Comparison of ENCODE assay signal across 20 cellular contexts in genomic region chr7:2005746-2006145, GRCh38.
DNase-seq lines count a peak whose midpoint lies in the region; ATAC-seq and TF ChIP-seq lines count a peak whose summit lies in the region.
"Had no signal": no experiment of that assay in that cellular context is flagged by ENCODE, and none has a peak within 500 bp of the region (broad histone marks: within the 10 kb centered on the region; RNA-seq: fewer than 3 reads in every experiment).

No MANE protein-coding gene starts in this region.

- TF ChIP-seq CTCF in OCI-LY1 (IDR thresholded peaks at IDR 0.05; ENCODE audit: low read length) (no peak), left lung (IDR thresholded peaks at IDR 0.05) (no peak), esophagus muscularis mucosa (IDR thresholded peaks at IDR 0.05) (no peak)

- WGBS in esophagus muscularis mucosa: 93% methylated on average over 9 of the region's 9 CpGs

- ATAC-seq in left lung: no peak
- ATAC-seq in stimulated activated effector memory CD8-positive, alpha-beta T cell treated with anti-CD3 and anti-CD28 coated beads, Interleukin-12 subunit alpha, Interleukin-12 subunit beta, amount 100 ng/mL, for 72 hours: no peak
- ATAC-seq in HG02678 (IDR thresholded peaks at IDR 0.05; ENCODE audit: unreplicated experiment): no peak
- ATAC-seq: activated CD8-positive, alpha-beta T cell treated with anti-CD3 and anti-CD28 coated beads, Interleukin-2, amount 10 ng/mL, durations not matched to agents 7 days and 5 days; PC-3 had no signal

- intact Hi-C loops in left lung (cut with DNase I) (no loop called here), esophagus muscularis mucosa (cut with DNase I) (no loop called here)

- no peaks in the 10 kb centered on the region for H4K20me1 ChIP-seq in OCI-LY1 (ENCODE audit: insufficient read depth, low read length)

- H3K4me3 ChIP-seq in OCI-LY1 (ENCODE audit: low read depth, low read length, poor library complexity, severe bottlenecking) (no peak overlapping the region), left lung (no peak overlapping the region), esophagus muscularis mucosa (no peak overlapping the region)
- H3K4me3 ChIP-seq: thoracic aorta had no signal

- no peaks in the 10 kb centered on the region for H3K36me3 Mint-ChIP-seq in stimulated activated effector memory CD8-positive, alpha-beta T cell treated with anti-CD3 and anti-CD28 coated beads, Interleukin-12 subunit alpha, Interleukin-12 subunit beta, amount 100 ng/mL, for 72 hours

- no peak overlapping the region for H3K9ac ChIP-seq in OCI-LY1 (ENCODE audit: low read length)

- H3K36me3 ChIP-seq in OCI-LY1 (ENCODE audit: insufficient read depth, low read length) (peaks cover 14% of the 10 kb centered on the region; the same call in 1 of the 2 replicates), left lung (peaks cover 0 to 22% of the 10 kb centered on the region in 2 donors), esophagus muscularis mucosa (peaks cover 0 to 28% (median 7%) of the 10 kb centered on the region in 4 donors)
- H3K36me3 ChIP-seq: thoracic aorta had no signal

- no peaks in the 10 kb centered on the region for H3K79me2 ChIP-seq in OCI-LY1 (ENCODE audit: insufficient read depth, low read length)

- peaks cover 39% of the 10 kb centered on the region for H3K4me1 ChIP-seq in OCI-LY1 (ENCODE audit: insufficient read depth, low read length, severe bottlenecking)
- H3K4me1 ChIP-seq in left lung: no peaks in the 10 kb centered on the region
- peaks cover 9 to 17% (median 11%) of the 10 kb centered on the region in 4 donors for H3K4me1 ChIP-seq in esophagus muscularis mucosa

- H3K27me3 ChIP-seq in OCI-LY1 (ENCODE audit: insufficient read depth, low read length) (no peaks in the 10 kb centered on the region), left lung (no peaks in the 10 kb centered on the region), esophagus muscularis mucosa (no peaks in the 10 kb centered on the region)

- no peak for TF ChIP-seq POLR2A in esophagus muscularis mucosa (IDR thresholded peaks at IDR 0.05; ENCODE audit: low read depth)

- H3K4me2 ChIP-seq in OCI-LY1 (ENCODE audit: low read length): no peak overlapping the region

- H3F3A ChIP-seq in OCI-LY1 (ENCODE audit: insufficient read depth, low read length): no peaks in the 10 kb centered on the region

- H3K27ac Mint-ChIP-seq in stimulated activated effector memory CD8-positive, alpha-beta T cell treated with anti-CD3 and anti-CD28 coated beads, Interleukin-12 subunit alpha, Interleukin-12 subunit beta, amount 100 ng/mL, for 72 hours: peak overlapping the region; percentile 67
- H3K27ac Mint-ChIP-seq: activated CD8-positive, alpha-beta T cell treated with anti-CD3 and anti-CD28 coated beads, Interleukin-2, amount 10 ng/mL, durations not matched to agents 7 days and 5 days; activated T-helper 1 cell treated with anti-CD3 and anti-CD28 coated beads, Interleukin-12 subunit alpha, Interleukin-12 subunit beta, Interleukin-2, Interleukin-4 antibody, amounts not matched to agents 30 ng/mL and 10 ng/mL and 1 ng/mL, durations not matched to agents 14 hours and 24 hours and 36 hours; CD4-positive, alpha-beta T cell had no signal

- H3K4me1 Mint-ChIP-seq in stimulated activated effector memory CD8-positive, alpha-beta T cell treated with anti-CD3 and anti-CD28 coated beads, Interleukin-12 subunit alpha, Interleukin-12 subunit beta, amount 100 ng/mL, for 72 hours: peaks cover 15% of the 10 kb centered on the region

- H3K4me3 Mint-ChIP-seq in stimulated activated effector memory CD8-positive, alpha-beta T cell treated with anti-CD3 and anti-CD28 coated beads, Interleukin-12 subunit alpha, Interleukin-12 subunit beta, amount 100 ng/mL, for 72 hours: no peak overlapping the region
- H3K4me3 Mint-ChIP-seq: activated CD8-positive, alpha-beta T cell treated with anti-CD3 and anti-CD28 coated beads, Interleukin-2, amount 10 ng/mL, durations not matched to agents 7 days and 5 days; activated T-helper 1 cell treated with anti-CD3 and anti-CD28 coated beads, Interleukin-12 subunit alpha, Interleukin-12 subunit beta, Interleukin-2, Interleukin-4 antibody, amounts not matched to agents 30 ng/mL and 10 ng/mL and 1 ng/mL, durations not matched to agents 14 hours and 24 hours and 36 hours; CD4-positive, alpha-beta T cell had no signal

- peak overlapping the region; percentile 53 for H3K27ac ChIP-seq in OCI-LY1 (ENCODE audit: low read depth, low read length, poor library complexity, severe bottlenecking)
- H3K27ac ChIP-seq in left lung: no peak overlapping the region
- H3K27ac ChIP-seq in esophagus muscularis mucosa (replicated peaks in 1 of 4): no peak overlapping the region
- H3K27ac ChIP-seq: thoracic aorta had no signal

- TF ChIP-seq EP300 in esophagus muscularis mucosa (IDR thresholded peaks at IDR 0.05): no peak

- H3K9me2 ChIP-seq in OCI-LY1 (ENCODE audit: low read depth, low read length): no peaks in the 10 kb centered on the region

- peak; percentile 2 for DNase-seq in activated gamma-delta T cell treated with Interleukin-2 at 50 U/mL for 16 hours
- DNase-seq in activated gamma-delta T cell (lab: John Stamatoyannopoulos, UW): no peak
- peak; percentile 27 to 35 for DNase-seq in left lung
- DNase-seq in stimulated activated effector memory CD8-positive, alpha-beta T cell treated with anti-CD3 and anti-CD28 coated beads, Interleukin-12 subunit alpha, Interleukin-12 subunit beta, amount 100 ng/mL, for 72 hours (ENCODE audit: low spot score in 2 of 2): no peak
- no peak for DNase-seq in esophagus muscularis mucosa (ENCODE audit: extremely low spot score)
- DNase-seq in middle frontal gyrus (ENCODE audit: extremely low spot score, low spot score): no peak
- DNase-seq: activated CD8-positive, alpha-beta T cell treated with anti-CD3 and anti-CD28 coated beads, Interleukin-2, amount 10 ng/mL, durations not matched to agents 7 days and 5 days; DND-41; hypothalamus; NCI-H1436; NCI-H2171; NCI-H69; occipital lobe; PC-3; T-helper 2 cell had no signal

- H3K9me3 ChIP-seq in OCI-LY1 (ENCODE audit: low read length) (no peaks in the 10 kb centered on the region), left lung (no peaks in the 10 kb centered on the region), esophagus muscularis mucosa (no peaks in the 10 kb centered on the region)
- H3K9me3 ChIP-seq: thoracic aorta had no signal

- H3K9me3 Mint-ChIP-seq in stimulated activated effector memory CD8-positive, alpha-beta T cell treated with anti-CD3 and anti-CD28 coated beads, Interleukin-12 subunit alpha, Interleukin-12 subunit beta, amount 100 ng/mL, for 72 hours: no peaks in the 10 kb centered on the region
- H3K9me3 Mint-ChIP-seq: activated T-helper 1 cell treated with anti-CD3 and anti-CD28 coated beads, Interleukin-12 subunit alpha, Interleukin-12 subunit beta, Interleukin-2, Interleukin-4 antibody, amounts not matched to agents 30 ng/mL and 10 ng/mL and 1 ng/mL, durations not matched to agents 14 hours and 24 hours and 36 hours; CD4-positive, alpha-beta T cell had no signal

- H2AFZ ChIP-seq in OCI-LY1 (ENCODE audit: low read length): no peak overlapping the region

Comparison
In these comparisons a context has a peak if more than half of its experiments do, and no peak if none do; other contexts are left out.
1. DNase-seq: peak in activated gamma-delta T cell treated with Interleukin-2 at 50 U/mL for 16 hours (single experiment) and left lung (2 of 2); none in activated gamma-delta T cell (single experiment), stimulated activated effector memory CD8-positive, alpha-beta T cell treated with anti-CD3 and anti-CD28 coated beads, Interleukin-12 subunit alpha, Interleukin-12 subunit beta, amount 100 ng/mL, for 72 hours (0 of 2), esophagus muscularis mucosa (single experiment) and middle frontal gyrus (single experiment).